Comparison of ENCODE assay signal across 10 cellular contexts in genomic region chr4:92953462-92953861, GRCh38.
"Had no signal": no experiment of that assay in that cellular context is flagged by ENCODE, and none has a peak within 500 bp of the region (broad histone marks: within the 10 kb centered on the region; RNA-seq: fewer than 3 reads in every experiment).

No MANE protein-coding gene starts in this region.

- H3K36me3 Mint-ChIP-seq: IgD-negative memory B cell had no signal

- H3K9ac ChIP-seq: GM23248 had no signal

- H3K36me3 ChIP-seq: HAP-1 had no signal

- H3K4me1 ChIP-seq: HAP-1 had no signal

- H3K27ac ChIP-seq: GM23248, HL-60 had no signal

- DNase-seq: GM23248, GOT3, H7, HFFc6, KBM-7 had no signal

- ATAC-seq: HCT116, HepG2 had no signal

- H3K4me3 ChIP-seq: GM23248, HAP-1 had no signal

- H3K27me3 Mint-ChIP-seq: IgD-negative memory B cell had no signal

- H3K4me3 Mint-ChIP-seq: HFFc6, IgD-negative memory B cell had no signal

- H3K9me3 ChIP-seq: HAP-1 had no signal

- H2AFZ ChIP-seq: GM23248 had no signal

- H3K27ac Mint-ChIP-seq: HFFc6, IgD-negative memory B cell had no signal
